ENCODE assay signal across 12 cellular contexts in the genomic region with DNA sequence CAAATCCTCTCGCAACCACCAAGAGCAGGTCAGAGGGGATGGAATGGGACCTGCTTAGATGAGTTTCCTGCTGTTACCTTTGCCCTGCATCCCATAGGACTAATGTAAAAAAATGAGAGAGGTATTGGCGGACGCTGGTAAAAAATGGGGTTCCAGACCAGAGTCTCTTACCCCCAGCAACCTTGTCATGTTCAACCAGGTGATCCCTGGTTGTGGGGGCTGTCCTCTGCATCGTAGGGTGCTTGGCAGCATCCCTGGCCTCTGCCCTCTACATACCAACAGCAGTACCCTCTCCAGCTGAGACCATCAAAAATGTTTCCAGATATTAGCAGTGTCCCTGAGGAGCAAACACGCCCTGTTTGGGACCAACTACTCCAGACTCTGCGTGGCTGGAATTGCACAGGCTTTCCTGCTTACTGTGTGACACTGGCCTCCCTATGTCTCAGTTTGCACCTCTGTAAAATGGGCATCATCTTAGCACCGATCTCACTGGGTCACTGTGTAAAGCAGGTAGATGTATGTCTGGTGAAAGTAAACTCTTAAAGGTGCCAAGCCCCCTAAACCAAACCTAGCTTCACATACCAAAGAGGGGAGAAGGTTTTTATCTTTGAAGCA. TPM values are rescaled to one million over a fixed set of nuclear protein-coding genes. Genes with fewer than 3 reads are reported as not detected.
DNase-seq lines count a peak whose midpoint lies in the region; ATAC-seq, FAIRE-seq and TF ChIP-seq lines count a peak whose summit lies in the region.
"Had no signal": no experiment of that assay in that cellular context is flagged by ENCODE, and none has a peak within 500 bp of the region (broad histone marks: within the 10 kb centered on the region; RNA-seq: fewer than 3 reads in every experiment).

No MANE protein-coding gene starts in this region.

- TF ChIP-seq CTCF in activated B cell treated with CpG ODN at 0.5 μM for 24 hours (IDR thresholded peaks at IDR 0.05) (no peak), keratinocyte (optimal IDR thresholded peaks at IDR 0.05 in 1 of 3, IDR thresholded peaks at IDR 0.05 in 1 of 3, conservative IDR thresholded peaks at IDR 0.05 in 1 of 3; ENCODE audit: extremely low read depth in 1 of 3, insufficient read depth in 2 of 3, low read length in 3 of 3) (no peak)

- POLR2A ChIA-PET in activated B cell treated with CpG ODN at 0.5 μM for 24 hours (lab: Charles Lee), result interaction anchor here (0.7 to 2.2 kb wide), 2 partner anchors 11 to 102 kb away, joined by 3 to 15 read pairs; no protein-coding TSS in a partner anchor

- ATAC-seq in activated B cell treated with CpG ODN at 0.5 μM for 24 hours (ENCODE audit: low read depth), result no peak
- no peak for ATAC-seq in GM21526 (IDR thresholded peaks at IDR 0.05; ENCODE audit: low FRiP score, unreplicated experiment)
- no peak for ATAC-seq in HG03196 (IDR thresholded peaks at IDR 0.05; ENCODE audit: unreplicated experiment)

- H3K27ac Mint-ChIP-seq in activated CD4-positive, alpha-beta T cell treated with anti-CD3 and anti-CD28 coated beads, Interleukin-2, amount 10 ng/mL, durations not matched to agents 24 days and 14 days, result peak overlapping the region; percentile 100
- H3K27ac Mint-ChIP-seq in activated B cell treated with CpG ODN at 0.5 μM for 24 hours, result peak overlapping the region; percentile 94

- intact Hi-C loops in activated CD4-positive, alpha-beta T cell treated with anti-CD3 and anti-CD28 coated beads, Interleukin-2, amount 10 ng/mL, durations not matched to agents 24 days and 14 days (cut with micrococcal nuclease), result loop anchor here (2.0 to 10.0 kb wide), 3 partner anchors 47 to 505 kb away; no protein-coding TSS in a partner anchor
- intact Hi-C loops in activated B cell treated with CpG ODN at 0.5 μM for 24 hours (cut with micrococcal nuclease), result loop anchor here (2.0 kb wide), 1 partner anchor 101 kb away; no protein-coding TSS in a partner anchor

- H4K20me1 ChIP-seq in keratinocyte (ENCODE audit: control insufficient read depth, extremely low read depth, insufficient read depth, low read length), result no peaks in the 10 kb centered on the region

- H3K4me3 Mint-ChIP-seq in activated CD4-positive, alpha-beta T cell treated with anti-CD3 and anti-CD28 coated beads, Interleukin-2, amount 10 ng/mL, durations not matched to agents 24 days and 14 days, result peak overlapping the region; percentile 100
- H3K4me3 Mint-ChIP-seq in activated B cell treated with CpG ODN at 0.5 μM for 24 hours, result peak overlapping the region; percentile 96

- no peak overlapping the region for H2AFZ ChIP-seq in keratinocyte (ENCODE audit: control insufficient read depth, low read length)

- H3K9me3 Mint-ChIP-seq in activated CD4-positive, alpha-beta T cell treated with anti-CD3 and anti-CD28 coated beads, Interleukin-2, amount 10 ng/mL, durations not matched to agents 24 days and 14 days, result peaks cover 10% of the 10 kb centered on the region
- H3K9me3 Mint-ChIP-seq in activated B cell treated with CpG ODN at 0.5 μM for 24 hours, result peaks cover 2% of the 10 kb centered on the region

- no peaks in the 10 kb centered on the region for H3K27me3 Mint-ChIP-seq in activated CD4-positive, alpha-beta T cell treated with anti-CD3 and anti-CD28 coated beads, Interleukin-2, amount 10 ng/mL, durations not matched to agents 24 days and 14 days
- no peaks in the 10 kb centered on the region for H3K27me3 Mint-ChIP-seq in activated B cell treated with CpG ODN at 0.5 μM for 24 hours

- dilution Hi-C loops in keratinocyte (cut with MboI; ENCODE audit: extremely low pct_ligation_motif_present, low sequenced_read_pairs), result no loop called here

- H3K36me3 ChIP-seq in keratinocyte (ENCODE audit: control insufficient read depth in 2 of 2, extremely low read depth in 1 of 2, insufficient read depth in 2 of 2, low read length in 2 of 2), result no peaks in the 10 kb centered on the region
- peaks cover 0 to 7% (median 0%) of the 10 kb centered on the region in 5 donors for H3K36me3 ChIP-seq in subcutaneous abdominal adipose tissue (ENCODE audit: control insufficient read depth in 5 of 5, insufficient read depth in 5 of 5, low read length in 5 of 5)

- peak overlapping the region; percentile 86 for H3K4me2 ChIP-seq in keratinocyte (ENCODE audit: control insufficient read depth, extremely low read depth, insufficient read depth, low read depth, low read length)

- no peaks in the 10 kb centered on the region for H3K27me3 ChIP-seq in keratinocyte (ENCODE audit: control insufficient read depth, extremely low read depth, insufficient read depth, low read length)
- H3K27me3 ChIP-seq in subcutaneous abdominal adipose tissue (ENCODE audit: control insufficient read depth in 5 of 5, insufficient read depth in 4 of 5, low read length in 5 of 5), result peaks cover 0 to 4% (median 0%) of the 10 kb centered on the region in 5 donors

- H3K4me1 Mint-ChIP-seq in activated CD4-positive, alpha-beta T cell treated with anti-CD3 and anti-CD28 coated beads, Interleukin-2, amount 10 ng/mL, durations not matched to agents 24 days and 14 days, result peaks cover 42% of the 10 kb centered on the region
- peaks cover 32% of the 10 kb centered on the region for H3K4me1 Mint-ChIP-seq in activated B cell treated with CpG ODN at 0.5 μM for 24 hours

- H3K79me2 ChIP-seq in keratinocyte (ENCODE audit: control insufficient read depth, insufficient read depth, low read length), result peaks cover 7% of the 10 kb centered on the region

- no peaks in the 10 kb centered on the region for H3K9me1 ChIP-seq in keratinocyte (ENCODE audit: control insufficient read depth, extremely low read depth, insufficient read depth, low read length)

- DNase-seq in activated CD4-positive, alpha-beta T cell treated with anti-CD3 and anti-CD28 coated beads, Interleukin-2, amount 10 ng/mL, durations not matched to agents 24 days and 14 days, result no peak
- DNase-seq in activated CD4-positive, alpha-beta T cell treated with anti-CD3 and anti-CD28 coated beads, Interleukin-2, amount 50 U/mL, for 48 hours, result no peak
- DNase-seq in activated B cell treated with CpG ODN at 0.5 μM for 24 hours (no peak), keratinocyte (ENCODE audit: low read depth, low spot score) (no peak), SIG-M5 (lab: John Stamatoyannopoulos, UW) (no peak)
- DNase-seq: activated effector memory CD4-positive, alpha-beta T cell treated with anti-CD3 and anti-CD28 coated beads, Interleukin-2, amount 50 U/mL, for 16 hours; foreskin melanocyte had no signal

- peaks cover 12% of the 10 kb centered on the region for H3K4me1 ChIP-seq in keratinocyte (ENCODE audit: control insufficient read depth, extremely low read depth, insufficient read depth, low read length)
- H3K4me1 ChIP-seq in subcutaneous abdominal adipose tissue (ENCODE audit: control insufficient read depth in 5 of 5, insufficient read depth in 5 of 5, low read length in 5 of 5), result peaks cover 19 to 60% (median 52%) of the 10 kb centered on the region in 5 donors

- CTCF ChIA-PET in activated B cell treated with CpG ODN at 0.5 μM for 24 hours (lab: Charles Lee), result interaction anchor here (1.6 kb wide), 1 partner anchor 299 kb away, joined by 6 read pairs; no protein-coding TSS in a partner anchor

- FAIRE-seq in keratinocyte (lab: Jason Lieb, UNC), result no peak
- FAIRE-seq: urothelium cell line had no signal

- H3K36me3 Mint-ChIP-seq in activated CD4-positive, alpha-beta T cell treated with anti-CD3 and anti-CD28 coated beads, Interleukin-2, amount 10 ng/mL, durations not matched to agents 24 days and 14 days (ENCODE audit: low read depth), result peaks cover 48% of the 10 kb centered on the region
- H3K36me3 Mint-ChIP-seq in activated B cell treated with CpG ODN at 0.5 μM for 24 hours (ENCODE audit: low read depth), result peaks cover 11% of the 10 kb centered on the region

- H3K9me3 ChIP-seq in keratinocyte (ENCODE audit: control insufficient read depth, low read depth, low read length) (peaks cover 3% of the 10 kb centered on the region), subcutaneous abdominal adipose tissue (ENCODE audit: control insufficient read depth in 5 of 5, low read length in 5 of 5) (peaks cover 0 to 4% (median 0%) of the 10 kb centered on the region in 5 donors)

- H3K27ac ChIP-seq in keratinocyte (ENCODE audit: control insufficient read depth, insufficient read depth, low read length) (no peak overlapping the region), subcutaneous abdominal adipose tissue (ENCODE audit: low read depth, low read length) (peak overlapping the region; percentile 100)

- H3K4me3 ChIP-seq in keratinocyte (ENCODE audit: control insufficient read depth in 2 of 3, extremely low read depth in 1 of 3, insufficient read depth in 2 of 3, low read depth in 1 of 3, low read length in 3 of 3) (no peak overlapping the region), subcutaneous abdominal adipose tissue (ENCODE audit: low read depth in 1 of 5, low read length in 5 of 5) (peak overlapping the region; percentile 77 to 99 (median 89))

- H3K9ac ChIP-seq in keratinocyte (ENCODE audit: control insufficient read depth, extremely low read depth, insufficient read depth, low read length), result no peak overlapping the region
- peak overlapping the region; percentile 90 to 100 (median 97) for H3K9ac ChIP-seq in subcutaneous abdominal adipose tissue (ENCODE audit: low read length in 5 of 5)

RNA-seq across cellular contexts. Expression of a gene that starts 1.5 kb away (rescaled TPM):
- 21.5 and 22.4 TPM in 2 replicates for total RNA-seq in activated CD4-positive, alpha-beta T cell treated with anti-CD3 and anti-CD28 coated beads, Interleukin-2, amount 10 ng/mL, durations not matched to agents 24 days and 14 days
- 7.7 and 8.0 TPM in 2 replicates for total RNA-seq in activated B cell treated with CpG ODN at 0.5 μM for 24 hours
- 2.6 to 4.3 TPM (median 4.2 TPM) in 3 replicates for polyA plus RNA-seq in keratinocyte
- polyA plus RNA-seq in keratinocyte (2011; ENCODE audit: low read depth), result 0.56 TPM
- polyA plus RNA-seq in keratinocyte (2011; cell fraction: cytosol; rRNA removed), result 1.1 and 1.7 TPM in 2 replicates
- 3.6 and 4.7 TPM in 2 replicates for polyA plus RNA-seq in keratinocyte (2011; cell fraction: nucleus; rRNA removed)
- polyA plus RNA-seq in keratinocyte (2012; ENCODE audit: low replicate concordance), result 1.4 and 5.2 TPM in 2 replicates
- polyA minus RNA-seq in keratinocyte, result 3.7 to 9.2 TPM (median 6.7 TPM) in 3 replicates
- polyA minus RNA-seq in keratinocyte (2011; cell fraction: cytosol; rRNA and poly(A)+ RNA removed), result 3.5 TPM
- 7.2 and 11.6 TPM in 2 replicates for polyA minus RNA-seq in keratinocyte (2011; cell fraction: nucleus; rRNA and poly(A)+ RNA removed)

RNA-seq across cellular contexts. Expression of a gene that starts 32.6 kb away (rescaled TPM):
- 2.7 and 3.7 TPM in 2 replicates for total RNA-seq in activated CD4-positive, alpha-beta T cell treated with anti-CD3 and anti-CD28 coated beads, Interleukin-2, amount 10 ng/mL, durations not matched to agents 24 days and 14 days
- not detected in 2 replicates for total RNA-seq in activated B cell treated with CpG ODN at 0.5 μM for 24 hours
- not detected in 3 replicates for polyA plus RNA-seq in keratinocyte
- polyA plus RNA-seq in keratinocyte (2011; ENCODE audit: low read depth), result not detected
- not detected in 2 replicates for polyA plus RNA-seq in keratinocyte (2011; cell fraction: cytosol; rRNA removed)
- polyA plus RNA-seq in keratinocyte (2011; cell fraction: nucleus; rRNA removed), result not detected in 2 replicates
- polyA plus RNA-seq in keratinocyte (2012; ENCODE audit: low replicate concordance), result not detected in 2 replicates
- not detected in 3 replicates for polyA minus RNA-seq in keratinocyte
- not detected for polyA minus RNA-seq in keratinocyte (2011; cell fraction: cytosol; rRNA and poly(A)+ RNA removed)
- polyA minus RNA-seq in keratinocyte (2011; cell fraction: nucleus; rRNA and poly(A)+ RNA removed), result not detected in 2 replicates
- total RNA-seq: pulmonary artery endothelial cell had no signal

Comparison
In these comparisons a context has a peak if more than half of its experiments do, and no peak if none do; other contexts are left out.
1. H3K4me3 ChIP-seq: peak in subcutaneous abdominal adipose tissue (5 of 5); none in keratinocyte (0 of 3).